In genomic region chr2:132984731-132985130, GRCh38 we compare ENCODE assay signal across 30 cellular contexts.
"Had no signal": no experiment of that assay in that cellular context is flagged by ENCODE, and none has a peak within 500 bp of the region (broad histone marks: within the 10 kb centered on the region; RNA-seq: fewer than 3 reads in every experiment).

No MANE protein-coding gene starts in this region.

- H3K36me3 ChIP-seq: esophagus muscularis mucosa, heart left ventricle, left lung, upper lobe of left lung, vagina had no signal

- H3K27ac Mint-ChIP-seq: activated CD4-positive, alpha-beta memory T cell treated with anti-CD3 and anti-CD28 coated beads for 36 hours; activated CD4-positive, alpha-beta T cell treated with anti-CD3 and anti-CD28 coated beads, Interleukin-2, amount 10 ng/mL, durations not matched to agents 24 days and 14 days; activated T-cell treated with anti-CD3 and anti-CD28 coated beads, Interleukin-2, amount 50 U/mL, for 24 hours; immature natural killer cell; nephron; stimulated activated memory B cell treated with anti-CD40 and anti-IgM and Interleukin-4, amounts not matched to agents 10 μg/mL and 1 μg/mL and 100 μg/mL, for 72 hours; stimulated activated naive CD8-positive, alpha-beta T cell treated with anti-CD3 and anti-CD28 coated beads, Interleukin-15, amount 100 ng/mL, for 72 hours had no signal

- ATAC-seq: foreskin keratinocyte; heart left ventricle; left lung; sciatic nerve; stimulated activated memory B cell treated with anti-CD40 and anti-IgM and Interleukin-4, amounts not matched to agents 10 μg/mL and 1 μg/mL and 100 μg/mL, for 72 hours; stimulated activated naive CD8-positive, alpha-beta T cell treated with anti-CD3 and anti-CD28 coated beads, Interleukin-15, amount 100 ng/mL, for 72 hours had no signal

- H3K27me3 ChIP-seq: esophagus muscularis mucosa, foreskin keratinocyte, heart left ventricle, left lung, upper lobe of left lung, vagina had no signal

- H3K4me3 ChIP-seq: esophagus muscularis mucosa, heart left ventricle, left lung, lung, skin epidermis, upper lobe of left lung, vagina had no signal

- H3K9me3 ChIP-seq: esophagus muscularis mucosa, heart left ventricle, left lung, upper lobe of left lung, vagina had no signal

- FAIRE-seq: colon had no signal

- H3K4me3 Mint-ChIP-seq: activated CD4-positive, alpha-beta memory T cell treated with anti-CD3 and anti-CD28 coated beads for 36 hours; activated CD4-positive, alpha-beta T cell treated with anti-CD3 and anti-CD28 coated beads, Interleukin-2, amount 10 ng/mL, durations not matched to agents 24 days and 14 days; activated T-cell treated with anti-CD3 and anti-CD28 coated beads, Interleukin-2, amount 50 U/mL, for 24 hours; immature natural killer cell; nephron; stimulated activated memory B cell treated with anti-CD40 and anti-IgM and Interleukin-4, amounts not matched to agents 10 μg/mL and 1 μg/mL and 100 μg/mL, for 72 hours; stimulated activated naive CD8-positive, alpha-beta T cell treated with anti-CD3 and anti-CD28 coated beads, Interleukin-15, amount 100 ng/mL, for 72 hours had no signal

- H3K9me3 Mint-ChIP-seq: activated CD4-positive, alpha-beta T cell treated with anti-CD3 and anti-CD28 coated beads, Interleukin-2, amount 10 ng/mL, durations not matched to agents 24 days and 14 days; activated T-cell treated with anti-CD3 and anti-CD28 coated beads, Interleukin-2, amount 50 U/mL, for 24 hours; nephron; stimulated activated memory B cell treated with anti-CD40 and anti-IgM and Interleukin-4, amounts not matched to agents 10 μg/mL and 1 μg/mL and 100 μg/mL, for 72 hours had no signal

- H3K27ac ChIP-seq: esophagus muscularis mucosa, foreskin keratinocyte, heart left ventricle, left lung, parathyroid adenoma, skin epidermis, upper lobe of left lung, vagina had no signal

- H3K4me1 Mint-ChIP-seq: activated CD4-positive, alpha-beta T cell treated with anti-CD3 and anti-CD28 coated beads, Interleukin-2, amount 10 ng/mL, durations not matched to agents 24 days and 14 days; immature natural killer cell; nephron; stimulated activated memory B cell treated with anti-CD40 and anti-IgM and Interleukin-4, amounts not matched to agents 10 μg/mL and 1 μg/mL and 100 μg/mL, for 72 hours; stimulated activated naive CD8-positive, alpha-beta T cell treated with anti-CD3 and anti-CD28 coated beads, Interleukin-15, amount 100 ng/mL, for 72 hours had no signal

- H3K36me3 Mint-ChIP-seq: activated CD4-positive, alpha-beta memory T cell treated with anti-CD3 and anti-CD28 coated beads for 36 hours; immature natural killer cell; stimulated activated memory B cell treated with anti-CD40 and anti-IgM and Interleukin-4, amounts not matched to agents 10 μg/mL and 1 μg/mL and 100 μg/mL, for 72 hours had no signal

- H3K27me3 Mint-ChIP-seq: activated CD4-positive, alpha-beta memory T cell treated with anti-CD3 and anti-CD28 coated beads for 36 hours; activated CD4-positive, alpha-beta T cell treated with anti-CD3 and anti-CD28 coated beads, Interleukin-2, amount 10 ng/mL, durations not matched to agents 24 days and 14 days; activated T-cell treated with anti-CD3 and anti-CD28 coated beads, Interleukin-2, amount 50 U/mL, for 24 hours; stimulated activated memory B cell treated with anti-CD40 and anti-IgM and Interleukin-4, amounts not matched to agents 10 μg/mL and 1 μg/mL and 100 μg/mL, for 72 hours; stimulated activated naive CD8-positive, alpha-beta T cell treated with anti-CD3 and anti-CD28 coated beads, Interleukin-15, amount 100 ng/mL, for 72 hours had no signal

- H3K4me1 ChIP-seq: esophagus muscularis mucosa, foreskin keratinocyte, heart left ventricle, left lung, parathyroid adenoma, upper lobe of left lung, vagina had no signal

- DNase-seq: activated CD4-positive, alpha-beta memory T cell treated with anti-CD3 and anti-CD28 coated beads for 36 hours; activated CD4-positive, alpha-beta T cell treated with anti-CD3 and anti-CD28 coated beads, Interleukin-2, amount 10 ng/mL, durations not matched to agents 24 days and 14 days; activated CD4-positive, CD25-positive, alpha-beta regulatory T cell treated with anti-CD3 and anti-CD28 coated beads, Interleukin-2, amount 50 U/mL, for 72 hours; activated CD8-positive, alpha-beta memory T cell treated with anti-CD3 and anti-CD28 coated beads, Interleukin-2, amount 50 U/mL, for 48 hours; activated gamma-delta T cell; activated naive CD4-positive, alpha-beta T cell treated with anti-CD3 and anti-CD28 coated beads, Interleukin-2, amount 50 U/mL, for 16 hours; activated T-cell treated with anti-CD3 and anti-CD28 coated beads, Interleukin-2, amount 50 U/mL, for 24 hours; dermis blood vessel endothelial cell; effector CD4-positive, alpha-beta T cell; foreskin keratinocyte; heart left ventricle; hypothalamus; immature natural killer cell; left lung; mesendoderm; stimulated activated CD4-positive, alpha-beta T cell treated with anti-CD3 and anti-CD28 coated beads, Interleukin-4, amount 100 ng/mL, for 4 hours; stimulated activated CD8-positive, alpha-beta memory T cell treated with anti-CD3 and anti-CD28 coated beads, Interleukin-4, amount 100 ng/mL, for 48 hours; stimulated activated naive CD8-positive, alpha-beta T cell treated with anti-CD3 and anti-CD28 coated beads, Interleukin-15, amount 100 ng/mL, for 72 hours; substantia nigra; T-helper 2 cell; upper lobe of left lung had no signal
